ENCODE assay signal across 8 cellular contexts in genomic region chr10:107129013-107129412, GRCh38. TPM values are rescaled to one million over a fixed set of nuclear protein-coding genes. Genes with fewer than 3 reads are reported as not detected.
"Had no signal": no experiment of that assay in that cellular context is flagged by ENCODE, and none has a peak within 500 bp of the region (broad histone marks: within the 10 kb centered on the region; RNA-seq: fewer than 3 reads in every experiment).

No MANE protein-coding gene starts in this region.

- ATAC-seq: HepG2, K562 had no signal

- H3K4me3 ChIP-seq: K562 had no signal

- FAIRE-seq: HepG2, HTR-8/SVneo, K562 had no signal

- H3K27ac ChIP-seq: HL-60 had no signal

- DNase-seq: IMR-90, KBM-7, KG1 had no signal

RNA-seq across cellular contexts. Expression of gene SORCS1, which starts 35.5 kb away (rescaled TPM):
- polyA plus RNA-seq: HepG2, IgD-negative memory B cell, IMR-90 had no signal
